ENCODE assay signal across 9 cellular contexts in the genomic region with DNA sequence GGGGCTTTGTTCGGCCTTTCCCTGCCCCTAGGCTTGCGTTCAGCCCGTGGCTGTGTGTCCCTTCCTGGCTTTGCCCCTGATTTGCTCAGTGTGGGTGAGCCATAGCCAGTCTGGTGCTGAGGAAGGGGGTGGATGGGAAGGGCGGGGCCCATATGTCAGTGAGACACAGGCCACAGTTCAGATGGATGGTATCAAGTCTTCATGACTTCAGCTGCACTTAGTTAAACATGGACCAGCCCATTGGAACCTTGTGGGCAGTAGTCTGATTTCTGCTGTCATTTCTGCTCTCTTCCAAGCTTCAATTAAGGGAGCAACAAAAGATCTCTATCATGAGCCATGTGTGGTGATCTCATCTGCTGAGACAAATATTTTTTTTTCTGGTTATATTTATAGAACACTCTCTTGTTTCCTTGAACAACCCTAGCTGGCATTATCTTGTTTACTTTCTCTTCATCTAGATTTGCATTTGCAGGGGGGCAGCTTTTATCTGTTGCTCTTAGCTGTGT. TPM values are rescaled to one million over a fixed set of nuclear protein-coding genes. Genes with fewer than 3 reads are reported as not detected.
DNase-seq lines count a peak whose midpoint lies in the region; ATAC-seq, FAIRE-seq and TF ChIP-seq lines count a peak whose summit lies in the region.
"Had no signal": no experiment of that assay in that cellular context is flagged by ENCODE, and none has a peak within 500 bp of the region (broad histone marks: within the 10 kb centered on the region; RNA-seq: fewer than 3 reads in every experiment).

No MANE protein-coding gene starts in this region.

- no peak for ATAC-seq in GM18498 (IDR thresholded peaks at IDR 0.05; ENCODE audit: unreplicated experiment)

- DNase-seq in NCI-H1092 treated with DMSO at 0.1 percent for 48 hours (lab: John Stamatoyannopoulos, UW) (peak; percentile 26), NCI-H1092 (lab: John Stamatoyannopoulos, UW) (no peak), RPMI7951 (ENCODE audit: low read depth) (peak; percentile 93), fibroblast of the aortic adventitia (ENCODE audit: low read depth) (peak; percentile 76), putamen (ENCODE audit: low spot score) (peak; percentile 89), GDM1 (lab: John Stamatoyannopoulos, UW) (no peak), GM19239 (ENCODE audit: insufficient read length, low spot score) (no peak)

- no peak overlapping the region for H3K4me3 ChIP-seq in fibroblast of the aortic adventitia (ENCODE audit: low read depth, low read length)

- TF ChIP-seq CTCF in fibroblast of the aortic adventitia (IDR thresholded peaks at IDR 0.05; ENCODE audit: insufficient read depth, low read length) = no peak

- FAIRE-seq in GM19239 (lab: Jason Lieb, UNC) = no peak
- FAIRE-seq: TTC549 had no signal

RNA-seq across cellular contexts. Expression of gene PEX26, which starts 21.6 kb away (rescaled TPM):
- total RNA-seq in RPMI7951 (2014; rRNA removed; shearing (Covaris generic)) = 10.2 and 11.5 TPM in 2 replicates
- 26.1 and 41.7 TPM in 2 replicates for total RNA-seq in fibroblast of the aortic adventitia (ENCODE audit: low replicate concordance)

RNA-seq across cellular contexts. Expression of gene MICAL3, which starts 31.9 kb away (rescaled TPM):
- 16.0 and 17.0 TPM in 2 replicates for total RNA-seq in RPMI7951 (2014; rRNA removed; shearing (Covaris generic))
- total RNA-seq in fibroblast of the aortic adventitia (ENCODE audit: low replicate concordance) = 18.8 and 20.5 TPM in 2 replicates

RNA-seq across cellular contexts. Expression of gene TUBA8, which starts 54.4 kb away (rescaled TPM):
- total RNA-seq in RPMI7951 (2014; rRNA removed; shearing (Covaris generic)) = 0.39 and 0.48 TPM in 2 replicates
- 0.72 TPM in 1 of 2 replicates, not detected in the other for total RNA-seq in fibroblast of the aortic adventitia (ENCODE audit: low replicate concordance)

Comparison
In these comparisons a context has a peak if more than half of its experiments do, and no peak if none do; other contexts are left out.
1. DNase-seq: peak in NCI-H1092 treated with DMSO at 0.1 percent for 48 hours (single experiment), RPMI7951 (single experiment), fibroblast of the aortic adventitia (single experiment) and putamen (single experiment); none in NCI-H1092 (single experiment), GDM1 (single experiment) and GM19239 (single experiment).